ENCODE assay signal across 8 cellular contexts in genomic region chr18:12744103-12744502, GRCh38. TPM values are rescaled to one million over a fixed set of nuclear protein-coding genes. Genes with fewer than 3 reads are reported as not detected.
A peak's percentile ranks its signal among the peaks of the same experiment; 100 is the strongest.
DNase-seq lines count a peak whose midpoint lies in the region; ATAC-seq, FAIRE-seq and TF ChIP-seq lines count a peak whose summit lies in the region.

No MANE protein-coding gene starts in this region.

- DNase-seq in CD8-positive, alpha-beta T cell: no peak
- DNase-seq in HS-27A (ENCODE audit: low read depth) (peak; percentile 64), Panc1 (ENCODE audit: low read depth, low spot score) (peak; percentile 51), NCI-H1930 (lab: John Stamatoyannopoulos, UW) (no peak), NCI-H187 (lab: John Stamatoyannopoulos, UW) (no peak)
- no peak for DNase-seq in natural killer cell treated with Interleukin-12 subunit alpha and Interleukin-12 subunit beta and Interleukin-15 and Interleukin-18, amount 100 ng/mL, for 72 hours (ENCODE audit: low spot score)

- FAIRE-seq in endometrium (lab: Jason Lieb, UNC): peak; percentile 60

- no peak overlapping the region for H3K27ac Mint-ChIP-seq in CD8-positive, alpha-beta T cell
- peak overlapping the region in 1 of 2 donors; percentile 85 for H3K27ac Mint-ChIP-seq in natural killer cell treated with Interleukin-12 subunit alpha and Interleukin-12 subunit beta and Interleukin-15 and Interleukin-18, amount 100 ng/mL, for 72 hours

- CTCF ChIA-PET in CD8-positive, alpha-beta T cell (lab: Charles Lee): interaction anchor here (0.7 to 8.4 kb wide), 14 partner anchors 9 to 416 kb away, joined by 3 to 87 read pairs (median 5); no protein-coding TSS in a partner anchor
- CTCF ChIA-PET in Panc1 (lab: Charles Lee): interaction anchor here (0.6 to 1.8 kb wide), 4 partner anchors 172 to 317 kb away, joined by 3 to 7 read pairs (median 3); no protein-coding TSS in a partner anchor

- no peak overlapping the region for H3K27ac ChIP-seq in CD8-positive, alpha-beta T cell (ENCODE audit: low read depth, low read length)
- H3K27ac ChIP-seq in Panc1 (ENCODE audit: low read length): no peak overlapping the region

- H3K4me3 Mint-ChIP-seq in CD8-positive, alpha-beta T cell: no peak overlapping the region
- no peak overlapping the region for H3K4me3 Mint-ChIP-seq in natural killer cell treated with Interleukin-12 subunit alpha and Interleukin-12 subunit beta and Interleukin-15 and Interleukin-18, amount 100 ng/mL, for 72 hours

- TF ChIP-seq CTCF in CD8-positive, alpha-beta T cell (IDR thresholded peaks at IDR 0.05): peak; percentile 51
- no peak; the same call in 1 of the 2 replicates for TF ChIP-seq CTCF in Panc1 (IDR thresholded peaks at IDR 0.05)

- peak; percentile 63 for ATAC-seq in CD8-positive, alpha-beta T cell
- ATAC-seq in Panc1: peak; percentile 80
- peak; percentile 55 to 66 for ATAC-seq in natural killer cell treated with Interleukin-12 subunit alpha and Interleukin-12 subunit beta and Interleukin-15 and Interleukin-18, amount 100 ng/mL, for 72 hours
- ATAC-seq in HG02610 (IDR thresholded peaks at IDR 0.05; ENCODE audit: unreplicated experiment): no peak

- intact Hi-C loops in CD8-positive, alpha-beta T cell (cut with DNase I, micrococcal nuclease): loop anchor here (1.0 kb wide), 2 partner anchors 149 to 190 kb away; no protein-coding TSS in a partner anchor
- intact Hi-C loops in Panc1 (cut with micrococcal nuclease; ENCODE audit: unreplicated experiment): loop anchor here (1.0 kb wide), 1 partner anchor 190 kb away; no protein-coding TSS in a partner anchor

- in situ Hi-C loops in Panc1 (cut with HindIII; ENCODE audit: low pct_unique_long_range_greater_than_20kb, low sequenced_read_pairs): no loop called here

- H3K36me3 Mint-ChIP-seq in CD8-positive, alpha-beta T cell: no peaks in the 10 kb centered on the region
- H3K36me3 Mint-ChIP-seq in natural killer cell treated with Interleukin-12 subunit alpha and Interleukin-12 subunit beta and Interleukin-15 and Interleukin-18, amount 100 ng/mL, for 72 hours: peaks cover under 1% of the 10 kb centered on the region

- H3K27me3 ChIP-seq in CD8-positive, alpha-beta T cell (ENCODE audit: insufficient read depth, low read length): no peaks in the 10 kb centered on the region
- no peaks in the 10 kb centered on the region for H3K27me3 ChIP-seq in Panc1 (ENCODE audit: control insufficient read depth, insufficient read depth, low read length)

- H3K36me3 ChIP-seq in CD8-positive, alpha-beta T cell (ENCODE audit: insufficient read depth, low read length): no peaks in the 10 kb centered on the region
- H3K36me3 ChIP-seq in Panc1 (ENCODE audit: control insufficient read depth, insufficient read depth, low read length): no peaks in the 10 kb centered on the region

- H3K27me3 Mint-ChIP-seq in CD8-positive, alpha-beta T cell (ENCODE audit: low read depth): no peaks in the 10 kb centered on the region
- no peaks in the 10 kb centered on the region for H3K27me3 Mint-ChIP-seq in natural killer cell treated with Interleukin-12 subunit alpha and Interleukin-12 subunit beta and Interleukin-15 and Interleukin-18, amount 100 ng/mL, for 72 hours

- peaks cover 4% of the 10 kb centered on the region for H3K4me1 Mint-ChIP-seq in CD8-positive, alpha-beta T cell (ENCODE audit: low read depth)
- H3K4me1 Mint-ChIP-seq in natural killer cell treated with Interleukin-12 subunit alpha and Interleukin-12 subunit beta and Interleukin-15 and Interleukin-18, amount 100 ng/mL, for 72 hours (ENCODE audit: low read depth in 2 of 2): peaks cover 0 to 13% of the 10 kb centered on the region in 2 donors

- no peaks in the 10 kb centered on the region for H3K9me3 Mint-ChIP-seq in CD8-positive, alpha-beta T cell
- no peaks in the 10 kb centered on the region for H3K9me3 Mint-ChIP-seq in natural killer cell treated with Interleukin-12 subunit alpha and Interleukin-12 subunit beta and Interleukin-15 and Interleukin-18, amount 100 ng/mL, for 72 hours

- H3K4me1 ChIP-seq in CD8-positive, alpha-beta T cell (ENCODE audit: insufficient read depth, low read length): no peaks in the 10 kb centered on the region
- H3K4me1 ChIP-seq in Panc1 (ENCODE audit: control insufficient read depth, insufficient read depth, low read length): peaks cover 5% of the 10 kb centered on the region; the same call in 1 of the 2 replicates

- no TSS peak for BruUV-seq in Panc1 (replicated peaks; lab: Mats Ljungman, UMichigan)

- H3K9me3 ChIP-seq in CD8-positive, alpha-beta T cell (ENCODE audit: low read length): no peaks in the 10 kb centered on the region
- H3K9me3 ChIP-seq in Panc1 (ENCODE audit: control insufficient read depth, insufficient read depth, low read depth, low read length): no peaks in the 10 kb centered on the region

- POLR2A ChIA-PET in CD8-positive, alpha-beta T cell (lab: Charles Lee): no interaction called here
- POLR2A ChIA-PET in Panc1 (lab: Charles Lee): interaction anchor here (0.5 to 0.6 kb wide), 2 partner anchors 11 to 17 kb away, joined by 3 to 11 read pairs; no protein-coding TSS in a partner anchor

- no peak overlapping the region for H3K4me3 ChIP-seq in CD8-positive, alpha-beta T cell (ENCODE audit: low read depth, low read length)
- no peak overlapping the region for H3K4me3 ChIP-seq in Panc1 (ENCODE audit: low read depth in 2 of 2, low read length in 2 of 2)

RNA-seq across cellular contexts. Expression of gene PSMG2, which starts 41.3 kb away (rescaled TPM):
- total RNA-seq in CD8-positive, alpha-beta T cell: 10 to 100 TPM; 80.3 to 81.7 TPM
- total RNA-seq in Panc1 (2021; ENCODE audit: unreplicated experiment): 63.1 TPM
- 33.1 TPM for polyA plus RNA-seq in Panc1 (2012; ENCODE audit: insufficient read length)
- 10 to 100 TPM; 72.1 to 80.5 TPM for total RNA-seq in natural killer cell treated with Interleukin-12 subunit alpha and Interleukin-12 subunit beta and Interleukin-15 and Interleukin-18, amount 100 ng/mL, for 72 hours

RNA-seq across cellular contexts. Expression of gene CEP76, which starts 41.6 kb away (rescaled TPM):
- total RNA-seq in CD8-positive, alpha-beta T cell: 10 to 100 TPM; 10.9 to 11.0 TPM
- 12.9 TPM for total RNA-seq in Panc1 (2021; ENCODE audit: unreplicated experiment)
- polyA plus RNA-seq in Panc1 (2012; ENCODE audit: insufficient read length): 6.2 TPM
- 10 to 100 TPM; 10.1 to 14.4 TPM for total RNA-seq in natural killer cell treated with Interleukin-12 subunit alpha and Interleukin-12 subunit beta and Interleukin-15 and Interleukin-18, amount 100 ng/mL, for 72 hours

Comparison
In these comparisons a context has a peak if more than half of its experiments do, and no peak if none do; other contexts are left out.
1. DNase-seq: peak in HS-27A (single experiment) and Panc1 (single experiment); none in CD8-positive, alpha-beta T cell (0 of 7), natural killer cell treated with Interleukin-12 subunit alpha and Interleukin-12 subunit beta and Interleukin-15 and Interleukin-18, amount 100 ng/mL, for 72 hours (single experiment), NCI-H1930 (0 of 2) and NCI-H187 (0 of 2).